8 cellular contexts compared by ENCODE assay signal in the genomic region with DNA sequence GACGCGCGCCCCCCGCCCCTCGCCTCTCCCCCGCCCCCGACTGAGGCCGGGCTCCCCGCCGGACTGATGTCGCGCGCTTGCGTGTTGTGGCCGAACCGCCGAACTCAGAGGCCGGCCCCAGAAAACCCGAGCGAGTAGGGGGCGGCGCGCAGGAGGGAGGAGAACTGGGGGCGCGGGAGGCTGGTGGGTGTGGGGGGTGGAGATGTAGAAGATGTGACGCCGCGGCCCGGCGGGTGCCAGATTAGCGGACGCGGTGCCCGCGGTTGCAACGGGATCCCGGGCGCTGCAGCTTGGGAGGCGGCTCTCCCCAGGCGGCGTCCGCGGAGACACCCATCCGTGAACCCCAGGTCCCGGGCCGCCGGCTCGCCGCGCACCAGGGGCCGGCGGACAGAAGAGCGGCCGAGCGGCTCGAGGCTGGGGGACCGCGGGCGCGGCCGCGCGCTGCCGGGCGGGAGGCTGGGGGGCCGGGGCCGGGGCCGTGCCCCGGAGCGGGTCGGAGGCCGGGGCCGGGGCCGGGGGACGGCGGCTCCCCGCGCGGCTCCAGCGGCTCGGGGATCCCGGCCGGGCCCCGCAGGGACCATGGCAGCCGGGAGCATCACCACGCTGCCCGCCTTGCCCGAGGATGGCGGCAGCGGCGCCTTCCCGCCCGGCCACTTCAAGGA. TPM values are rescaled to one million over a fixed set of nuclear protein-coding genes. Genes with fewer than 3 reads are reported as not detected.
DNase-seq lines count a peak whose midpoint lies in the region; ATAC-seq and TF ChIP-seq lines count a peak whose summit lies in the region.

A gene (plus strand): TSS at position 236 of the 662 bp plus-strand sequence. CDS start 344 bp downstream, at position 580.

- peak within 1 kb of the TSS; percentile 84 for H3K4me3 Mint-ChIP-seq in CD8-positive, alpha-beta T cell
- H3K4me3 Mint-ChIP-seq in effector memory CD8-positive, alpha-beta T cell = peak within 1 kb of the TSS; percentile 84 to 87
- H3K4me3 Mint-ChIP-seq in stimulated activated naive CD8-positive, alpha-beta T cell treated with anti-CD3 and anti-CD28 coated beads, Interleukin-15, amount 100 ng/mL, for 72 hours = peak within 1 kb of the TSS; percentile 88

- H3K27ac Mint-ChIP-seq in CD8-positive, alpha-beta T cell = no peak within 1 kb of the TSS
- peak within 1 kb of the TSS in 1 of 2 donors; percentile 9 for H3K27ac Mint-ChIP-seq in effector memory CD8-positive, alpha-beta T cell
- peak within 1 kb of the TSS; percentile 66 to 95 for H3K27ac Mint-ChIP-seq in stimulated activated naive CD8-positive, alpha-beta T cell treated with anti-CD3 and anti-CD28 coated beads, Interleukin-15, amount 100 ng/mL, for 72 hours

- ATAC-seq in CD8-positive, alpha-beta T cell = peak; percentile 35
- ATAC-seq in GM19324 (IDR thresholded peaks at IDR 0.05; ENCODE audit: low FRiP score, unreplicated experiment) = peak; percentile 38
- ATAC-seq in HG03280 (IDR thresholded peaks at IDR 0.05; ENCODE audit: unreplicated experiment) = peak; percentile 21
- peak; percentile 26 for ATAC-seq in effector memory CD8-positive, alpha-beta T cell (replicated peaks)
- ATAC-seq in lower lobe of right lung = peak; percentile 55 to 78
- peak; percentile 47 for ATAC-seq in stimulated activated naive CD8-positive, alpha-beta T cell treated with anti-CD3 and anti-CD28 coated beads, Interleukin-15, amount 100 ng/mL, for 72 hours

- H3K27ac ChIP-seq in CD8-positive, alpha-beta T cell (ENCODE audit: low read depth, low read length) = no peak within 1 kb of the TSS
- H3K27ac ChIP-seq in WERI-Rb-1 (peak within 1 kb of the TSS; percentile 47), lower lobe of right lung (peak within 1 kb of the TSS; percentile 79)

- peaks cover 10% of the 10 kb centered on the region for H3K4me1 ChIP-seq in CD8-positive, alpha-beta T cell (ENCODE audit: insufficient read depth, low read length)
- H3K4me1 ChIP-seq in lower lobe of right lung = peaks cover 3% of the 10 kb centered on the region

- POLR2A ChIA-PET in CD8-positive, alpha-beta T cell (lab: Charles Lee) = no interaction called here

- H3K36me3 Mint-ChIP-seq in CD8-positive, alpha-beta T cell = no peaks in the 10 kb centered on the region
- H3K36me3 Mint-ChIP-seq in effector memory CD8-positive, alpha-beta T cell (ENCODE audit: insufficient read depth) = peaks cover 6% of the 10 kb centered on the region

- intact Hi-C loops in CD8-positive, alpha-beta T cell (cut with DNase I, micrococcal nuclease) = no loop called here
- intact Hi-C loops in lower lobe of right lung (cut with DNase I) = no loop called here

- TF ChIP-seq CTCF in CD8-positive, alpha-beta T cell (IDR thresholded peaks at IDR 0.05) = no peak
- TF ChIP-seq CTCF in WERI-Rb-1 (IDR thresholded peaks at IDR 0.05; ENCODE audit: low read depth, low read length) = no peak
- TF ChIP-seq CTCF in lower lobe of right lung (IDR thresholded peaks at IDR 0.05) = no peak

- peaks cover 30% of the 10 kb centered on the region for H3K27me3 ChIP-seq in CD8-positive, alpha-beta T cell (ENCODE audit: insufficient read depth, low read length)
- H3K27me3 ChIP-seq in WERI-Rb-1 (ENCODE audit: insufficient read depth, low read depth, severe bottlenecking) (no peaks in the 10 kb centered on the region), lower lobe of right lung (ENCODE audit: low read depth) (peaks cover 21% of the 10 kb centered on the region)

- peaks cover 2% of the 10 kb centered on the region for H3K9me3 Mint-ChIP-seq in CD8-positive, alpha-beta T cell
- no peaks in the 10 kb centered on the region for H3K9me3 Mint-ChIP-seq in effector memory CD8-positive, alpha-beta T cell
- H3K9me3 Mint-ChIP-seq in stimulated activated naive CD8-positive, alpha-beta T cell treated with anti-CD3 and anti-CD28 coated beads, Interleukin-15, amount 100 ng/mL, for 72 hours = no peaks in the 10 kb centered on the region

- CTCF ChIA-PET in CD8-positive, alpha-beta T cell (lab: Charles Lee) = no interaction called here

- H3K4me1 Mint-ChIP-seq in CD8-positive, alpha-beta T cell (ENCODE audit: low read depth) = peaks cover 13% of the 10 kb centered on the region
- peaks cover 11 to 13% of the 10 kb centered on the region in 2 donors for H3K4me1 Mint-ChIP-seq in effector memory CD8-positive, alpha-beta T cell (ENCODE audit: low read depth in 2 of 2)
- H3K4me1 Mint-ChIP-seq in stimulated activated naive CD8-positive, alpha-beta T cell treated with anti-CD3 and anti-CD28 coated beads, Interleukin-15, amount 100 ng/mL, for 72 hours = peaks cover 15% of the 10 kb centered on the region

- peak in 2 of 7 experiments; percentile 7 to 12 for DNase-seq in CD8-positive, alpha-beta T cell
- DNase-seq in WERI-Rb-1 (peak; percentile 62), lower lobe of right lung (peak; percentile 56), SHP77 (lab: John Stamatoyannopoulos, UW) (no peak)
- peak in 1 of 3 experiments; percentile 12 for DNase-seq in effector memory CD8-positive, alpha-beta T cell
- DNase-seq in stimulated activated naive CD8-positive, alpha-beta T cell treated with anti-CD3 and anti-CD28 coated beads, Interleukin-15, amount 100 ng/mL, for 72 hours = peak; percentile 15 to 49

- peaks cover 62% of the 10 kb centered on the region for H3K27me3 Mint-ChIP-seq in CD8-positive, alpha-beta T cell (ENCODE audit: low read depth)
- H3K27me3 Mint-ChIP-seq in effector memory CD8-positive, alpha-beta T cell = peaks cover 54 to 76% of the 10 kb centered on the region in 2 donors
- H3K27me3 Mint-ChIP-seq in stimulated activated naive CD8-positive, alpha-beta T cell treated with anti-CD3 and anti-CD28 coated beads, Interleukin-15, amount 100 ng/mL, for 72 hours = peaks cover 90% of the 10 kb centered on the region

- H3K9me3 ChIP-seq in CD8-positive, alpha-beta T cell (ENCODE audit: low read length) = no peaks in the 10 kb centered on the region
- no peaks in the 10 kb centered on the region for H3K9me3 ChIP-seq in WERI-Rb-1 (ENCODE audit: severe bottlenecking)
- H3K9me3 ChIP-seq in lower lobe of right lung = no peaks in the 10 kb centered on the region

- peak within 1 kb of the TSS; percentile 61 for H3K4me3 ChIP-seq in CD8-positive, alpha-beta T cell (ENCODE audit: low read depth, low read length)
- H3K4me3 ChIP-seq in WERI-Rb-1 (ENCODE audit: low read depth, low read length) (peak within 1 kb of the TSS; percentile 86), lower lobe of right lung (peak within 1 kb of the TSS; percentile 67)

- H3K36me3 ChIP-seq in CD8-positive, alpha-beta T cell (ENCODE audit: insufficient read depth, low read length) = no peaks in the 10 kb centered on the region
- H3K36me3 ChIP-seq in WERI-Rb-1 (peaks cover 3% of the 10 kb centered on the region; the same call in 1 of the 2 replicates), lower lobe of right lung (no peaks in the 10 kb centered on the region)

RNA-seq across cellular contexts. Expression of the gene that starts here (rescaled TPM):
- not detected for total RNA-seq in CD8-positive, alpha-beta T cell
- total RNA-seq in lower lobe of right lung = 8.1 TPM

Comparison
In these comparisons a context has a peak if more than half of its experiments do, and no peak if none do; other contexts are left out.
1. Peak in ATAC-seq and H3K4me3 ChIP-seq in CD8-positive, alpha-beta T cell; RNA of the gene not detected or under 1 TPM.
2. DNase-seq: peak in WERI-Rb-1 (single experiment), lower lobe of right lung (single experiment) and stimulated activated naive CD8-positive, alpha-beta T cell treated with anti-CD3 and anti-CD28 coated beads, Interleukin-15, amount 100 ng/mL, for 72 hours (2 of 2); none in SHP77 (0 of 2).
3. Peak in every context shown above with its lines, with median percentiles within 50 percentile points of each other: ATAC-seq, H3K4me3 ChIP-seq and H3K4me3 Mint-ChIP-seq.